ENCODE assay signal across 29 cellular contexts in genomic region chr7:97075928-97076327, GRCh38. TPM values are rescaled to one million over a fixed set of nuclear protein-coding genes. Genes with fewer than 3 reads are reported as not detected.
DNase-seq lines count a peak whose midpoint lies in the region; ATAC-seq and TF ChIP-seq lines count a peak whose summit lies in the region.
"Had no signal": no experiment of that assay in that cellular context is flagged by ENCODE, and none has a peak within 500 bp of the region (broad histone marks: within the 10 kb centered on the region; RNA-seq: fewer than 3 reads in every experiment).

No MANE protein-coding gene starts in this region.

- no peak for TF ChIP-seq CTCF in nephron progenitor cell (IDR thresholded peaks at IDR 0.05)

- H3K9me3 Mint-ChIP-seq in nephron progenitor cell: peaks cover 43% of the 10 kb centered on the region
- H3K9me3 Mint-ChIP-seq: activated CD8-positive, alpha-beta T cell treated with anti-CD3 and anti-CD28 coated beads for 36 hours; activated naive CD4-positive, alpha-beta T cell treated with anti-CD3 and anti-CD28 coated beads for 36 hours had no signal

- DNase-seq in NCI-H748 (lab: John Stamatoyannopoulos, UW; ENCODE audit: unreplicated experiment) (peak; percentile 40), NCI-H748 treated with DMSO at 0.1 percent for 48 hours (lab: John Stamatoyannopoulos, UW) (no peak), RPMI8226 (peak; percentile 17), nephron progenitor cell (no peak)
- DNase-seq: activated CD4-positive, alpha-beta T cell treated with anti-CD3 and anti-CD28 coated beads for 36 hours; activated CD8-positive, alpha-beta memory T cell treated with anti-CD3 and anti-CD28 coated beads, Interleukin-2, amount 50 U/mL, for 48 hours; activated CD8-positive, alpha-beta T cell treated with anti-CD3 and anti-CD28 coated beads for 36 hours; activated naive CD4-positive, alpha-beta T cell treated with anti-CD3 and anti-CD28 coated beads for 36 hours; adrenal gland; body of pancreas; dorsolateral prefrontal cortex; EL; left colon; NCI-H1092; NCI-H2029; NCI-H510A treated with DMSO at 0.1 percent for 48 hours; retina; SHP77 treated with DMSO at 0.1 percent for 48 hours; stimulated activated naive CD4-positive, alpha-beta T cell; T-helper 9 cell; upper lobe of right lung had no signal

- no peak overlapping the region for H3K4me3 Mint-ChIP-seq in nephron progenitor cell
- H3K4me3 Mint-ChIP-seq: activated CD4-positive, alpha-beta T cell treated with anti-CD3 and anti-CD28 coated beads for 36 hours; activated CD8-positive, alpha-beta T cell treated with anti-CD3 and anti-CD28 coated beads for 36 hours; activated naive CD4-positive, alpha-beta T cell treated with anti-CD3 and anti-CD28 coated beads for 36 hours; CD14-positive monocyte; neural crest cell had no signal

- H3K36me3 Mint-ChIP-seq in nephron progenitor cell (ENCODE audit: low read depth): no peaks in the 10 kb centered on the region
- H3K36me3 Mint-ChIP-seq: CD14-positive monocyte had no signal

- H3K4me1 Mint-ChIP-seq in nephron progenitor cell: peaks cover 7% of the 10 kb centered on the region
- H3K4me1 Mint-ChIP-seq: activated CD4-positive, alpha-beta T cell treated with anti-CD3 and anti-CD28 coated beads for 36 hours; CD14-positive monocyte; neural crest cell had no signal

- peaks cover 6% of the 10 kb centered on the region for H3K27me3 Mint-ChIP-seq in nephron progenitor cell (ENCODE audit: low read depth, poor library complexity)

- ATAC-seq in esophagus mucosa: peak; percentile 95
- no peak for ATAC-seq in GM18511 (IDR thresholded peaks at IDR 0.05; ENCODE audit: unreplicated experiment)
- no peak for ATAC-seq in GM18858 (IDR thresholded peaks at IDR 0.05; ENCODE audit: unreplicated experiment)
- no peak for ATAC-seq in GM19035 (IDR thresholded peaks at IDR 0.05; ENCODE audit: unreplicated experiment)
- ATAC-seq: activated CD4-positive, alpha-beta T cell treated with anti-CD3 and anti-CD28 coated beads for 36 hours; activated CD8-positive, alpha-beta T cell treated with anti-CD3 and anti-CD28 coated beads for 36 hours; body of pancreas; left colon; upper lobe of right lung had no signal

- H3K27ac Mint-ChIP-seq in nephron progenitor cell: no peak overlapping the region
- H3K27ac Mint-ChIP-seq: activated CD4-positive, alpha-beta T cell treated with anti-CD3 and anti-CD28 coated beads for 36 hours; activated CD8-positive, alpha-beta T cell treated with anti-CD3 and anti-CD28 coated beads for 36 hours; activated naive CD4-positive, alpha-beta T cell treated with anti-CD3 and anti-CD28 coated beads for 36 hours; CD14-positive monocyte had no signal

RNA-seq across cellular contexts. Expression of gene SDHAF3, which starts 41.6 kb away (rescaled TPM):
- total RNA-seq in esophagus mucosa: 18.5 TPM

RNA-seq across cellular contexts. Expression of gene DLX5, which starts 51.3 kb away (rescaled TPM):
- 3.5 TPM for total RNA-seq in esophagus mucosa
- total RNA-seq: activated CD4-positive, alpha-beta T cell treated with anti-CD3 and anti-CD28 coated beads for 36 hours; activated CD8-positive, alpha-beta T cell treated with anti-CD3 and anti-CD28 coated beads for 36 hours; activated naive CD4-positive, alpha-beta T cell treated with anti-CD3 and anti-CD28 coated beads for 36 hours; body of pancreas; cerebellum; left colon; lung microvascular endothelial cell; upper lobe of right lung had no signal

Comparison
In these comparisons a context has a peak if more than half of its experiments do, and no peak if none do; other contexts are left out.
1. DNase-seq: peak in NCI-H748 (single experiment) and RPMI8226 (single experiment); none in NCI-H748 treated with DMSO at 0.1 percent for 48 hours (single experiment) and nephron progenitor cell (single experiment).